ENCODE assay signal across 1 cellular context in genomic region chr3:40464339-40465110, GRCh38.
TF ChIP-seq lines count a peak whose summit lies in the region.

No MANE protein-coding gene starts in this region.

TF ChIP-seq in HCT116, 20 proteins besides CTCF, POLR2A, EP300 and RAD21 (continued from another document):
- TF ChIP-seq ZBTB33 (IDR thresholded peaks at IDR 0.05; ENCODE audit: extremely low read depth, insufficient replicate concordance, low read length), result no peak
